Comparison of ENCODE assay signal across 20 cellular contexts in the genomic region with DNA sequence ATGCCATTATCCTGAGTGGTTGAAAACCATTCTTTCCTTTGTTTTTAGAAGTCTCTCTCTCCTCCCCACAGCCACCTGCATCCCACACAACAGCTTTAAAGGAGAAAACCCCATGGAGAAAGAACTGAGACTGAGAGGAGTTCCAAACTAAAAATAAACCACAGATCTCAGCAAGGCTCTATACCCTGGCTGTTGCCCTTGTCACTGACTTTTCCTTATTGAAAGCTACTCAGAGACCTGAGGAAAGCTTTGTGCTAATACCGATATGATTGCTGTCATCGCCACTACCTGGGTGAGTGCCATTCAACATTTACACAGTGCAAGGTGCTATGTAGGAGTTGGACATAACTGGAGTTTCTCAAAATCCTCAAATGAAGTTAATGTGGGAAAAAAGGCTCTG. TPM values are rescaled to one million over a fixed set of nuclear protein-coding genes. Genes with fewer than 3 reads are reported as not detected.
DNase-seq lines count a peak whose midpoint lies in the region; ATAC-seq and TF ChIP-seq lines count a peak whose summit lies in the region.
"Had no signal": no experiment of that assay in that cellular context is flagged by ENCODE, and none has a peak within 500 bp of the region (broad histone marks: within the 10 kb centered on the region; RNA-seq: fewer than 3 reads in every experiment).

No MANE protein-coding gene starts in this region.

- H3K27me3 Mint-ChIP-seq in natural killer cell treated with Interleukin-12 subunit alpha and Interleukin-12 subunit beta and Interleukin-15 and Interleukin-18, amount 100 ng/mL, for 72 hours = no peaks in the 10 kb centered on the region
- H3K27me3 Mint-ChIP-seq in natural killer cell (ENCODE audit: low read depth in 2 of 2) (peaks cover 0 to 3% of the 10 kb centered on the region in 2 donors), WTC11 (ENCODE audit: low read depth) (no peaks in the 10 kb centered on the region; the same call in 1 of the 2 replicates)

- H3K27ac Mint-ChIP-seq in natural killer cell treated with Interleukin-12 subunit alpha and Interleukin-12 subunit beta and Interleukin-15 and Interleukin-18, amount 100 ng/mL, for 72 hours = peak overlapping the region; percentile 95 to 98
- H3K27ac Mint-ChIP-seq in natural killer cell (no peak overlapping the region), WTC11 (no peak overlapping the region)

- no peak overlapping the region for H3K4me3 ChIP-seq in right atrium auricular region
- H3K4me3 ChIP-seq: K562 had no signal

- no peak for DNase-seq in natural killer cell treated with Interleukin-12 subunit alpha and Interleukin-12 subunit beta and Interleukin-15 and Interleukin-18, amount 100 ng/mL, for 72 hours (ENCODE audit: low spot score)
- no peak for DNase-seq in natural killer cell
- DNase-seq in cerebellum (ENCODE audit: low spot score) = peak; percentile 74
- DNase-seq in right atrium auricular region (ENCODE audit: low spot score) = no peak
- DNase-seq in WTC11 (ENCODE audit: low spot score) = no peak
- DNase-seq in cortex of kidney (lab: John Stamatoyannopoulos, UW) = no peak
- no peak for DNase-seq in DMS 273 (lab: John Stamatoyannopoulos, UW; ENCODE audit: unreplicated experiment)
- DNase-seq: DMS 273 treated with DMSO at 0.1 percent for 48 hours, GDM1, NCI-H1105 treated with DMSO at 0.1 percent for 48 hours, NCI-H1694, NCI-H2081 treated with DMSO at 0.1 percent for 48 hours, NCI-H510A, NCI-H774, SIG-M5 had no signal

- peak overlapping the region; percentile 38 to 55 for H3K27ac ChIP-seq in right atrium auricular region

- intact Hi-C loops in natural killer cell (cut with micrococcal nuclease) = no loop called here

- no peaks in the 10 kb centered on the region for H3K9me3 Mint-ChIP-seq in natural killer cell treated with Interleukin-12 subunit alpha and Interleukin-12 subunit beta and Interleukin-15 and Interleukin-18, amount 100 ng/mL, for 72 hours
- H3K9me3 Mint-ChIP-seq in natural killer cell = no peaks in the 10 kb centered on the region
- H3K9me3 Mint-ChIP-seq in WTC11 = no peaks in the 10 kb centered on the region
- H3K9me3 Mint-ChIP-seq: CD14-positive monocyte had no signal

- no peak for ATAC-seq in natural killer cell treated with Interleukin-12 subunit alpha and Interleukin-12 subunit beta and Interleukin-15 and Interleukin-18, amount 100 ng/mL, for 72 hours
- ATAC-seq in natural killer cell (no peak), WTC11 (no peak), GM21576 (IDR thresholded peaks at IDR 0.05; ENCODE audit: unreplicated experiment) (no peak)
- ATAC-seq: K562, SK-N-SH treated with all-trans-retinoic acid at 6 μM for 48 hours had no signal

- no peaks in the 10 kb centered on the region for H3K36me3 ChIP-seq in right atrium auricular region

- H3K4me1 Mint-ChIP-seq in natural killer cell treated with Interleukin-12 subunit alpha and Interleukin-12 subunit beta and Interleukin-15 and Interleukin-18, amount 100 ng/mL, for 72 hours (ENCODE audit: low read depth in 2 of 2) = peaks cover 51 to 76% of the 10 kb centered on the region in 2 donors
- peaks cover 38 to 43% of the 10 kb centered on the region in 2 donors for H3K4me1 Mint-ChIP-seq in natural killer cell
- no peaks in the 10 kb centered on the region for H3K4me1 Mint-ChIP-seq in WTC11

- no peaks in the 10 kb centered on the region for H3K27me3 ChIP-seq in right atrium auricular region

- POLR2A ChIA-PET in WTC11 (lab: Charles Lee) = no interaction called here

- TF ChIP-seq CTCF in natural killer cell (IDR thresholded peaks at IDR 0.05) = no peak
- no peak for TF ChIP-seq CTCF in right atrium auricular region (IDR thresholded peaks at IDR 0.05)
- no peak for TF ChIP-seq CTCF in WTC11 (IDR thresholded peaks at IDR 0.05)

- no peak overlapping the region for H3K4me3 Mint-ChIP-seq in natural killer cell treated with Interleukin-12 subunit alpha and Interleukin-12 subunit beta and Interleukin-15 and Interleukin-18, amount 100 ng/mL, for 72 hours
- H3K4me3 Mint-ChIP-seq in natural killer cell (no peak overlapping the region), WTC11 (no peak overlapping the region)
- H3K4me3 Mint-ChIP-seq: CD14-positive monocyte had no signal

- CTCF ChIA-PET in WTC11 (lab: Charles Lee) = interaction anchor here (2.3 kb wide), 1 partner anchor 56 kb away, joined by 8 read pairs; a partner anchor contains a TSS

- peaks cover 0 to 14% of the 10 kb centered on the region in 2 donors for H3K4me1 ChIP-seq in right atrium auricular region

- H3K9me3 ChIP-seq in right atrium auricular region = no peaks in the 10 kb centered on the region

- peaks cover 4% of the 10 kb centered on the region for H3K36me3 Mint-ChIP-seq in natural killer cell treated with Interleukin-12 subunit alpha and Interleukin-12 subunit beta and Interleukin-15 and Interleukin-18, amount 100 ng/mL, for 72 hours
- H3K36me3 Mint-ChIP-seq in natural killer cell (no peaks in the 10 kb centered on the region), WTC11 (no peaks in the 10 kb centered on the region)
- H3K36me3 Mint-ChIP-seq: CD14-positive monocyte had no signal

TF ChIP-seq in WTC11, 78 proteins besides CTCF, POLR2A, EP300 and RAD21:
- TF ChIP-seq ZNF138 (CRISPR knock-in tag; conservative IDR thresholded peaks at IDR 0.05) (no peak), RORB (CRISPR knock-in tag; IDR thresholded peaks at IDR 0.05) (no peak), SMAD4 (CRISPR knock-in tag; IDR thresholded peaks at IDR 0.05) (no peak), TEAD1 (CRISPR knock-in tag; IDR thresholded peaks at IDR 0.05) (no peak), NR3C1 (CRISPR knock-in tag; conservative IDR thresholded peaks at IDR 0.05; ENCODE audit: low read depth) (no peak), TP53 (CRISPR knock-in tag; IDR thresholded peaks at IDR 0.05) (no peak), ZNF671 (CRISPR knock-in tag; IDR thresholded peaks at IDR 0.05) (no peak), NFE2L1 (CRISPR knock-in tag; IDR thresholded peaks at IDR 0.05) (no peak), ZNF317 (CRISPR knock-in tag; IDR thresholded peaks at IDR 0.05; ENCODE audit: borderline replicate concordance, low read depth) (no peak), ZNF416 (CRISPR knock-in tag; IDR thresholded peaks at IDR 0.05) (no peak)
- TF ChIP-seq, protein P1, sequence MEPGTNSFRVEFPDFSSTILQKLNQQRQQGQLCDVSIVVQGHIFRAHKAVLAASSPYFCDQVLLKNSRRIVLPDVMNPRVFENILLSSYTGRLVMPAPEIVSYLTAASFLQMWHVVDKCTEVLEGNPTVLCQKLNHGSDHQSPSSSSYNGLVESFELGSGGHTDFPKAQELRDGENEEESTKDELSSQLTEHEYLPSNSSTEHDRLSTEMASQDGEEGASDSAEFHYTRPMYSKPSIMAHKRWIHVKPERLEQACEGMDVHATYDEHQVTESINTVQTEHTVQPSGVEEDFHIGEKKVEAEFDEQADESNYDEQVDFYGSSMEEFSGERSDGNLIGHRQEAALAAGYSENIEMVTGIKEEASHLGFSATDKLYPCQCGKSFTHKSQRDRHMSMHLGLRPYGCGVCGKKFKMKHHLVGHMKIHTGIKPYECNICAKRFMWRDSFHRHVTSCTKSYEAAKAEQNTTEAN (CRISPR knock-in tag; IDR thresholded peaks at IDR 0.05) = no peak
- TF ChIP-seq, protein P2, sequence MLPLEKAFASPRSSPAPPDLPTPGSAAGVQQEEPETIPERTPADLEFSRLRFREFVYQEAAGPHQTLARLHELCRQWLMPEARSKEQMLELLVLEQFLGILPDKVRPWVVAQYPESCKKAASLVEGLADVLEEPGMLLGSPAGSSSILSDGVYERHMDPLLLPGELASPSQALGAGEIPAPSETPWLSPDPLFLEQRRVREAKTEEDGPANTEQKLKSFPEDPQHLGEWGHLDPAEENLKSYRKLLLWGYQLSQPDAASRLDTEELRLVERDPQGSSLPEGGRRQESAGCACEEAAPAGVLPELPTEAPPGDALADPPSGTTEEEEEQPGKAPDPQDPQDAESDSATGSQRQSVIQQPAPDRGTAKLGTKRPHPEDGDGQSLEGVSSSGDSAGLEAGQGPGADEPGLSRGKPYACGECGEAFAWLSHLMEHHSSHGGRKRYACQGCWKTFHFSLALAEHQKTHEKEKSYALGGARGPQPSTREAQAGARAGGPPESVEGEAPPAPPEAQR (CRISPR knock-in tag; IDR thresholded peaks at IDR 0.05) = no peak
- TF ChIP-seq, protein P3, sequence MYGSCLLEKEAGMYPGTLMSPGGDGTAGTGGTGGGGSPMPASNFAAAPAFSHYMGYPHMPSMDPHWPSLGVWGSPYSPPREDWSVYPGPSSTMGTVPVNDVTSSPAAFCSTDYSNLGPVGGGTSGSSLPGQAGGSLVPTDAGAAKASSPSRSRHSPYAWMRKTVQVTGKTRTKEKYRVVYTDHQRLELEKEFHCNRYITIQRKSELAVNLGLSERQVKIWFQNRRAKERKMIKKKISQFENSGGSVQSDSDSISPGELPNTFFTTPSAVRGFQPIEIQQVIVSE (CRISPR knock-in tag; IDR thresholded peaks at IDR 0.05; ENCODE audit: borderline replicate concordance) = no peak
- TF ChIP-seq, protein P4, sequence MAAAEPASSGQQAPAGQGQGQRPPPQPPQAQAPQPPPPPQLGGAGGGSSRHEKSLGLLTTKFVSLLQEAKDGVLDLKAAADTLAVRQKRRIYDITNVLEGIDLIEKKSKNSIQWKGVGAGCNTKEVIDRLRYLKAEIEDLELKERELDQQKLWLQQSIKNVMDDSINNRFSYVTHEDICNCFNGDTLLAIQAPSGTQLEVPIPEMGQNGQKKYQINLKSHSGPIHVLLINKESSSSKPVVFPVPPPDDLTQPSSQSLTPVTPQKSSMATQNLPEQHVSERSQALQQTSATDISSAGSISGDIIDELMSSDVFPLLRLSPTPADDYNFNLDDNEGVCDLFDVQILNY (CRISPR knock-in tag; IDR thresholded peaks at IDR 0.05) = no peak
TF ChIP-seq in WTC11: peak in this region for 0.

RNA-seq across cellular contexts. Expression of a gene that starts 55.5 kb away (rescaled TPM):
- 100 to 1,000 TPM; 154 to 241 TPM for total RNA-seq in natural killer cell treated with Interleukin-12 subunit alpha and Interleukin-12 subunit beta and Interleukin-15 and Interleukin-18, amount 100 ng/mL, for 72 hours
- total RNA-seq in natural killer cell (100 to 1,000 TPM in 1 of 3 donors, 10 to 100 TPM in 2; 65.9 to 122 (median 96.5) TPM), cerebellum (10.2 TPM), right atrium auricular region (1 to 10 TPM; 2.1 to 4.4 TPM), WTC11 (2021) (2.7 to 2.8 TPM (median 2.7 TPM) in 3 replicates)
- total RNA-seq: A673 had no signal

Comparison
In these comparisons a context has a peak if more than half of its experiments do, and no peak if none do; other contexts are left out.
1. H3K27ac Mint-ChIP-seq: peak in natural killer cell treated with Interleukin-12 subunit alpha and Interleukin-12 subunit beta and Interleukin-15 and Interleukin-18, amount 100 ng/mL, for 72 hours (2 of 2); none in natural killer cell (0 of 2) and WTC11 (single experiment).